ENCODE assay signal across 8 cellular contexts in genomic region chr2:190343500-190344274, GRCh38. TPM values are rescaled to one million over a fixed set of nuclear protein-coding genes. Genes with fewer than 3 reads are reported as not detected.
DNase-seq lines count a peak whose midpoint lies in the region; ATAC-seq and TF ChIP-seq lines count a peak whose summit lies in the region.

Gene INPP1 (plus strand): TSS chr2:190343589. CDS start chr2:190360103, 16,514 bp downstream.

- H3K27me3 Mint-ChIP-seq in CD4-positive, alpha-beta T cell, result peaks cover 5% of the 10 kb centered on the region
- no peaks in the 10 kb centered on the region for H3K27me3 Mint-ChIP-seq in naive B cell

- peak within 1 kb of the TSS; percentile 94 for H3K4me3 Mint-ChIP-seq in CD4-positive, alpha-beta T cell
- peak within 1 kb of the TSS; percentile 81 to 94 (median 90) for H3K4me3 Mint-ChIP-seq in naive B cell

- H3K4me1 Mint-ChIP-seq in CD4-positive, alpha-beta T cell (ENCODE audit: low read depth), result peaks cover 9% of the 10 kb centered on the region
- H3K4me1 Mint-ChIP-seq in naive B cell, result peaks cover 7 to 14% (median 11%) of the 10 kb centered on the region in 3 donors

- no peaks in the 10 kb centered on the region for H3K79me2 ChIP-seq in PC-9 (ENCODE audit: low read depth)

- no peaks in the 10 kb centered on the region for H3K36me3 ChIP-seq in PC-9 (ENCODE audit: low read depth)
- no peaks in the 10 kb centered on the region for H3K36me3 ChIP-seq in thoracic aorta

- H3K4me2 ChIP-seq in PC-9, result peak within 1 kb of the TSS; percentile 88

- CTCF ChIA-PET in CD4-positive, alpha-beta T cell (lab: Charles Lee), result interaction anchor here (0.8 to 1.0 kb wide), 2 partner anchors 11 to 24 kb away, joined by 4 read pairs; partner anchors contain the start of gene HIBCH
- CTCF ChIA-PET in PC-9 (lab: Charles Lee), result interaction anchor here (0.6 to 0.7 kb wide), 3 partner anchors 27 to 221 kb away, joined by 3 to 6 read pairs (median 5); no protein-coding TSS in a partner anchor

- H3K9me3 Mint-ChIP-seq in CD4-positive, alpha-beta T cell, result no peaks in the 10 kb centered on the region
- H3K9me3 Mint-ChIP-seq in naive B cell, result no peaks in the 10 kb centered on the region

- no peaks in the 10 kb centered on the region for H3K9me2 ChIP-seq in PC-9 (ENCODE audit: insufficient read depth)

- no peaks in the 10 kb centered on the region for H3K27me3 ChIP-seq in CD4-positive, alpha-beta T cell (ENCODE audit: control insufficient read depth, insufficient read depth, low read length)
- H3K27me3 ChIP-seq in PC-9 (ENCODE audit: insufficient read depth, low read depth), result no peaks in the 10 kb centered on the region
- no peaks in the 10 kb centered on the region for H3K27me3 ChIP-seq in thoracic aorta (replicated peaks; ENCODE audit: insufficient read depth)

- TF ChIP-seq CTCF in CD4-positive, alpha-beta T cell (IDR thresholded peaks at IDR 0.05), result no peak
- no peak for TF ChIP-seq CTCF in PC-9 (conservative IDR thresholded peaks at IDR 0.05)
- no peak for TF ChIP-seq CTCF in fibroblast of mammary gland (conservative IDR thresholded peaks at IDR 0.05; ENCODE audit: control insufficient read depth, insufficient read depth, low read depth, low read length)
- no peak for TF ChIP-seq CTCF in thoracic aorta (IDR thresholded peaks at IDR 0.05)

- H3F3A ChIP-seq in PC-9 (ENCODE audit: insufficient read depth, low read depth), result no peaks in the 10 kb centered on the region; the same call in 1 of the 2 replicates

- BruUV-seq in PC-9 (replicated peaks; lab: Mats Ljungman, UMichigan), result no TSS peak

- H3K27ac Mint-ChIP-seq in CD4-positive, alpha-beta T cell, result peak within 1 kb of the TSS; percentile 52
- H3K27ac Mint-ChIP-seq in naive B cell, result peak within 1 kb of the TSS in 5 of 6 donors; percentile 68 to 87 (median 85)

- no peaks in the 10 kb centered on the region for H3K9me3 ChIP-seq in CD4-positive, alpha-beta T cell (ENCODE audit: control insufficient read depth, low read length)
- H3K9me3 ChIP-seq in PC-9 (ENCODE audit: insufficient read depth, low read depth) (no peaks in the 10 kb centered on the region), thoracic aorta (no peaks in the 10 kb centered on the region)

- POLR2A ChIA-PET in CD4-positive, alpha-beta T cell (lab: Charles Lee), result interaction anchor here (0.6 to 2.4 kb wide), 6 partner anchors 16 to 763 kb away, joined by 3 to 22 read pairs (median 3); no protein-coding TSS in a partner anchor
- POLR2A ChIA-PET in PC-9 (lab: Charles Lee; ENCODE audit: unreplicated experiment), result interaction anchor here (0.7 kb wide), 1 partner anchor 424 kb away, joined by 3 read pairs; no protein-coding TSS in a partner anchor

- peaks cover 12% of the 10 kb centered on the region for H3K4me1 ChIP-seq in PC-9 (replicated peaks; ENCODE audit: insufficient read depth)
- H3K4me1 ChIP-seq in thoracic aorta (ENCODE audit: control insufficient read depth in 1 of 2, low read depth in 2 of 2), result peaks cover 11% of the 10 kb centered on the region in 2 donors

- peak; percentile 69 for ATAC-seq in CD4-positive, alpha-beta T cell (ENCODE audit: poor library complexity)
- ATAC-seq in HG03196 (IDR thresholded peaks at IDR 0.05; ENCODE audit: unreplicated experiment) (peak; percentile 58), naive B cell (ENCODE audit: low read depth in 2 of 2) (peak; percentile 72 to 73), thoracic aorta (ENCODE audit: insufficient number of reproducible peaks, low FRiP score, low read depth) (peak; percentile 76)

- H2AFZ ChIP-seq in PC-9, result peak within 1 kb of the TSS; percentile 80

- no peaks in the 10 kb centered on the region for H3K36me3 Mint-ChIP-seq in CD4-positive, alpha-beta T cell (ENCODE audit: low read depth)
- no peaks in the 10 kb centered on the region for H3K36me3 Mint-ChIP-seq in naive B cell

- no peak within 1 kb of the TSS for H3K27ac ChIP-seq in CD4-positive, alpha-beta T cell (ENCODE audit: low read depth, low read length)
- H3K27ac ChIP-seq in PC-9 (no peak within 1 kb of the TSS), thoracic aorta (peak within 1 kb of the TSS; percentile 91 to 95)

- intact Hi-C loops in CD4-positive, alpha-beta T cell (cut with DNase I, micrococcal nuclease), result loop anchor here (1.0 to 2.0 kb wide), 2 partner anchors 13 to 29 kb away; no protein-coding TSS in a partner anchor
- intact Hi-C loops in PC-9 (cut with micrococcal nuclease; ENCODE audit: unreplicated experiment), result loop anchor here (1.0 kb wide), 1 partner anchor 24 kb away; the partner anchor contains the start of gene HIBCH

- peak in 8 of 10 experiments; percentile 2 to 48 (median 22) for DNase-seq in CD4-positive, alpha-beta T cell
- DNase-seq in GM19238 (ENCODE audit: insufficient read length, low spot score) (peak; percentile 40), PC-9 (peak in 1 of 2 experiments; percentile 45), fibroblast of mammary gland (ENCODE audit: low read depth) (peak; percentile 69), naive B cell (peak; percentile 23), thoracic aorta (ENCODE audit: low spot score) (peak; percentile 47)
- peak; percentile 16 for DNase-seq in activated T-helper 9 cell treated with anti-CD3 and anti-CD28 coated beads, Interleukin-2, amount 50 U/mL, for 16 hours (ENCODE audit: low read depth)

- no peaks in the 10 kb centered on the region for H4K20me1 ChIP-seq in PC-9 (ENCODE audit: insufficient read depth)

- H3K4me3 ChIP-seq in PC-9, result peak within 1 kb of the TSS; percentile 75
- H3K4me3 ChIP-seq in fibroblast of mammary gland (ENCODE audit: control insufficient read depth, low read depth, low read length), result peak within 1 kb of the TSS; percentile 71
- H3K4me3 ChIP-seq in thoracic aorta, result peak within 1 kb of the TSS; percentile 97

RNA-seq across cellular contexts. Expression of gene INPP1, which starts in this region (rescaled TPM):
- 1 to 10 TPM; 2.0 to 2.7 TPM for total RNA-seq in CD4-positive, alpha-beta T cell
- total RNA-seq in PC-9 (2021) (7.1 and 9.5 TPM in 2 replicates), thoracic aorta (10 to 100 TPM; 13.0 to 36.6 TPM)
- 1 to 10 TPM in 5 of 6 donors, not detected in 1; 1.3 to 4.4 (median 3.4) TPM for polyA plus RNA-seq in naive B cell (ENCODE audit: low read depth in 6 of 6)

Comparison
In these comparisons a context has a peak if more than half of its experiments do, and no peak if none do; other contexts are left out.
1. H3K27ac ChIP-seq: peak in thoracic aorta (2 of 2); none in CD4-positive, alpha-beta T cell (single experiment) and PC-9 (single experiment).
2. Peak in every context shown above with its lines, with median percentiles within 50 percentile points of each other: ATAC-seq and H3K4me3 ChIP-seq.